ENCODE assay signal across 11 cellular contexts in genomic region chr14:26204954-26205479, GRCh38.
DNase-seq lines count a peak whose midpoint lies in the region; ATAC-seq and TF ChIP-seq lines count a peak whose summit lies in the region.
"Had no signal": no experiment of that assay in that cellular context is flagged by ENCODE, and none has a peak within 500 bp of the region (broad histone marks: within the 10 kb centered on the region; RNA-seq: fewer than 3 reads in every experiment).

No MANE protein-coding gene starts in this region.

- H3K36me3 ChIP-seq in esophagus muscularis mucosa (no peaks in the 10 kb centered on the region), tibial nerve (no peaks in the 10 kb centered on the region)

- no peaks in the 10 kb centered on the region for H3K9me3 Mint-ChIP-seq in activated T-helper 1 cell treated with anti-CD3 and anti-CD28 coated beads, Interleukin-12 subunit alpha, Interleukin-12 subunit beta, Interleukin-2, Interleukin-4 antibody, amounts not matched to agents 30 ng/mL and 10 ng/mL and 1 ng/mL, durations not matched to agents 14 hours and 24 hours and 36 hours

- H3K27me3 Mint-ChIP-seq in activated T-helper 1 cell treated with anti-CD3 and anti-CD28 coated beads, Interleukin-12 subunit alpha, Interleukin-12 subunit beta, Interleukin-2, Interleukin-4 antibody, amounts not matched to agents 30 ng/mL and 10 ng/mL and 1 ng/mL, durations not matched to agents 14 hours and 24 hours and 36 hours (ENCODE audit: insufficient read depth): peaks cover 3% of the 10 kb centered on the region

- no peak for TF ChIP-seq EP300 in esophagus muscularis mucosa (IDR thresholded peaks at IDR 0.05)
- TF ChIP-seq EP300 in tibial nerve (IDR thresholded peaks at IDR 0.05): no peak

- no peaks in the 10 kb centered on the region for H3K36me3 Mint-ChIP-seq in activated T-helper 1 cell treated with anti-CD3 and anti-CD28 coated beads, Interleukin-12 subunit alpha, Interleukin-12 subunit beta, Interleukin-2, Interleukin-4 antibody, amounts not matched to agents 30 ng/mL and 10 ng/mL and 1 ng/mL, durations not matched to agents 14 hours and 24 hours and 36 hours (ENCODE audit: low read depth)

- no peak for TF ChIP-seq POLR2A in esophagus muscularis mucosa (IDR thresholded peaks at IDR 0.05; ENCODE audit: low read depth)
- TF ChIP-seq POLR2A in tibial nerve (IDR thresholded peaks at IDR 0.05): no peak

- ATAC-seq in omental fat pad (ENCODE audit: low FRiP score): no peak
- ATAC-seq in HG02798 (IDR thresholded peaks at IDR 0.05; ENCODE audit: poor library complexity, unreplicated experiment): no peak

- H3K4me3 Mint-ChIP-seq in activated T-helper 1 cell treated with anti-CD3 and anti-CD28 coated beads, Interleukin-12 subunit alpha, Interleukin-12 subunit beta, Interleukin-2, Interleukin-4 antibody, amounts not matched to agents 30 ng/mL and 10 ng/mL and 1 ng/mL, durations not matched to agents 14 hours and 24 hours and 36 hours: no peak overlapping the region

- intact Hi-C loops in esophagus muscularis mucosa (cut with DNase I): no loop called here
- intact Hi-C loops in activated T-helper 1 cell treated with anti-CD3 and anti-CD28 coated beads, Interleukin-12 subunit alpha, Interleukin-12 subunit beta, Interleukin-2, Interleukin-4 antibody, amounts not matched to agents 30 ng/mL and 10 ng/mL and 1 ng/mL, durations not matched to agents 14 hours and 24 hours and 36 hours (cut with micrococcal nuclease): no loop called here

- H3K27me3 ChIP-seq in esophagus muscularis mucosa (peaks cover 0 to 5% (median 0%) of the 10 kb centered on the region in 4 donors), tibial nerve (no peaks in the 10 kb centered on the region)

- H3K4me3 ChIP-seq in esophagus muscularis mucosa (peak overlapping the region; percentile 52 to 59 (median 53)), tibial nerve (peak overlapping the region; percentile 26 to 57 (median 34))

- TF ChIP-seq CTCF in esophagus muscularis mucosa (IDR thresholded peaks at IDR 0.05): no peak
- TF ChIP-seq CTCF in tibial nerve (IDR thresholded peaks at IDR 0.05): no peak
- TF ChIP-seq CTCF in omental fat pad (IDR thresholded peaks at IDR 0.05): no peak

- H3K4me1 ChIP-seq in esophagus muscularis mucosa: peaks cover 0 to 8% (median 7%) of the 10 kb centered on the region in 4 donors
- peaks cover 0 to 4% (median 0%) of the 10 kb centered on the region in 4 donors for H3K4me1 ChIP-seq in tibial nerve

- peak overlapping the region in 2 of 4 donors; percentile 31 to 39 for H3K27ac ChIP-seq in esophagus muscularis mucosa (replicated peaks in 1 of 4)
- H3K27ac ChIP-seq in tibial nerve: peak overlapping the region in 2 of 4 donors; percentile 41 to 58
- H3K27ac ChIP-seq: 22Rv1 had no signal

- H3K27ac Mint-ChIP-seq in activated T-helper 1 cell treated with anti-CD3 and anti-CD28 coated beads, Interleukin-12 subunit alpha, Interleukin-12 subunit beta, Interleukin-2, Interleukin-4 antibody, amounts not matched to agents 30 ng/mL and 10 ng/mL and 1 ng/mL, durations not matched to agents 14 hours and 24 hours and 36 hours: no peak overlapping the region

- H3K4me1 Mint-ChIP-seq in activated T-helper 1 cell treated with anti-CD3 and anti-CD28 coated beads, Interleukin-12 subunit alpha, Interleukin-12 subunit beta, Interleukin-2, Interleukin-4 antibody, amounts not matched to agents 30 ng/mL and 10 ng/mL and 1 ng/mL, durations not matched to agents 14 hours and 24 hours and 36 hours (ENCODE audit: low read depth): no peaks in the 10 kb centered on the region

- DNase-seq in DMS 273 (lab: John Stamatoyannopoulos, UW; ENCODE audit: unreplicated experiment) (peak; percentile 80), DMS 273 treated with DMSO at 0.1 percent for 48 hours (lab: John Stamatoyannopoulos, UW) (no peak), esophagus muscularis mucosa (ENCODE audit: extremely low spot score) (no peak), medulla oblongata (ENCODE audit: extremely low spot score) (peak; percentile 54), tibial nerve (ENCODE audit: low spot score in 2 of 2) (peak; percentile 23 to 36), omental fat pad (ENCODE audit: low spot score) (no peak)
- DNase-seq in activated T-helper 1 cell treated with anti-CD3 and anti-CD28 coated beads, Interleukin-12 subunit alpha, Interleukin-12 subunit beta, Interleukin-2, Interleukin-4 antibody, amounts not matched to agents 30 ng/mL and 10 ng/mL and 1 ng/mL, durations not matched to agents 14 hours and 24 hours and 36 hours (ENCODE audit: low spot score): no peak
- DNase-seq: IMR-90; stimulated activated naive CD4-positive, alpha-beta T cell treated with Interleukin-2 at 50 U/mL for 16 hours had no signal

- H3K9me3 ChIP-seq in esophagus muscularis mucosa: no peaks in the 10 kb centered on the region
- H3K9me3 ChIP-seq in tibial nerve: no peaks in the 10 kb centered on the region

- WGBS in esophagus muscularis mucosa: 11% methylated on average over 22 of the region's 40 CpGs
- 1 to 4% methylated on average over 38 to 40 of the region's 40 CpGs for WGBS in tibial nerve, 2 donors

Comparison
In these comparisons a context has a peak if more than half of its experiments do, and no peak if none do; other contexts are left out.
1. DNase-seq: peak in DMS 273 (single experiment), medulla oblongata (single experiment) and tibial nerve (2 of 2); none in DMS 273 treated with DMSO at 0.1 percent for 48 hours (single experiment), esophagus muscularis mucosa (single experiment), activated T-helper 1 cell treated with anti-CD3 and anti-CD28 coated beads, Interleukin-12 subunit alpha, Interleukin-12 subunit beta, Interleukin-2, Interleukin-4 antibody, amounts not matched to agents 30 ng/mL and 10 ng/mL and 1 ng/mL, durations not matched to agents 14 hours and 24 hours and 36 hours (single experiment) and omental fat pad (single experiment).